ENCODE assay signal across 1 cellular context in the genomic region with DNA sequence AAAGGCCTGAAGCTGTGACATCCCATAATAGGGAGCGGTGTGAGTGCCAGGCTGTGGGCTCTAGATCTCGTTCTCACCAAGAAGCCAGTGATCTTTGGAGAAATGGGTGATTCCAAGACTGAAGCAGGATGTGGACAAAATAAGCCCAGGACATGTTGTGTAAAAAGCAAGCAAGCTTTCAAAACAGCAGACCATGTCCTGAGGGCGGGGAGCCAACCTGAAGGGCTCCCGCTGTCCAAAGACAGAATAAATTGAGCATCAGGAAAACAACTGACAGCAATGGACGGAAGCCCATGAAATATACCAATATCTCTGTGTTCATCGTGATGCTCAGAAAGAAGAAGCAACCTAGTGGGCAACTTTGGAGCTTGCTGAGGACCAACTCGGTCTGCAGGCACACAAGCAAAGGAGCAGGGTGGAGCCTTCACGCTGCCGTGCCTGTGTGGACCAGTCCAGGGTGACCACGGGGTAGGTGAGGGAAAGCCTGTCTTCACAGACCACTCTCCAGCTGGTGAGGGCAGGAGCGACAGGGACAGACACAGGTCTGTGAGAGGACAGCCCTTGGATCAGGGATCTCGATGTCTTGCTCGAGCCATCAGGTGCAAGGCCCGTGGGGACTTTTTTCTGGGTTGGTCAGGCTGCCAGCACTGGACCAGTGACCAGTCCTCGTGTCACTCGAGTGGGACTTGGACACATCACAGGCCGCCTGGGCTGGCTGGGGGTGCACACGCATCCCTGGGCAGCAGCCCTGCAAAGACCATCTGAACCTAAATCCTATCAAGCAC.
TF ChIP-seq lines count a peak whose summit lies in the region.

No MANE protein-coding gene starts in this region.

TF ChIP-seq in GM12878, 131 proteins besides CTCF, POLR2A, EP300 and RAD21:
- no peak for TF ChIP-seq ZNF687 (IDR thresholded peaks at IDR 0.05)
- no peak for TF ChIP-seq SIX5 (IDR thresholded peaks at IDR 0.05; ENCODE audit: low read depth, low read length, severe bottlenecking)
- no peak for TF ChIP-seq TCF12 (IDR thresholded peaks at IDR 0.05; ENCODE audit: low read depth, low read length)
- TF ChIP-seq, protein P1, sequence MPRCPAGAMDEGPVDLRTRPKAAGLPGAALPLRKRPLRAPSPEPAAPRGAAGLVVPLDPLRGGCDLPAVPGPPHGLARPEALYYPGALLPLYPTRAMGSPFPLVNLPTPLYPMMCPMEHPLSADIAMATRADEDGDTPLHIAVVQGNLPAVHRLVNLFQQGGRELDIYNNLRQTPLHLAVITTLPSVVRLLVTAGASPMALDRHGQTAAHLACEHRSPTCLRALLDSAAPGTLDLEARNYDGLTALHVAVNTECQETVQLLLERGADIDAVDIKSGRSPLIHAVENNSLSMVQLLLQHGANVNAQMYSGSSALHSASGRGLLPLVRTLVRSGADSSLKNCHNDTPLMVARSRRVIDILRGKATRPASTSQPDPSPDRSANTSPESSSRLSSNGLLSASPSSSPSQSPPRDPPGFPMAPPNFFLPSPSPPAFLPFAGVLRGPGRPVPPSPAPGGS (IDR thresholded peaks at IDR 0.05; ENCODE audit: borderline replicate concordance, insufficient read depth, low read depth, low read length, poor library complexity, severe bottlenecking): no peak
- no peak for TF ChIP-seq KLF5 (IDR thresholded peaks at IDR 0.05; ENCODE audit: partially characterized antibody)
- TF ChIP-seq FOXM1 (IDR thresholded peaks at IDR 0.05; ENCODE audit: low read depth, low read length): no peak
- no peak for TF ChIP-seq ZNF384 (IDR thresholded peaks at IDR 0.05; ENCODE audit: borderline replicate concordance, low read depth, low read length)
- TF ChIP-seq FOS (IDR thresholded peaks at IDR 0.05; ENCODE audit: borderline replicate concordance, extremely low read depth, insufficient read length): no peak
- no peak for TF ChIP-seq SP1 (IDR thresholded peaks at IDR 0.05; ENCODE audit: low read depth, low read length)
- no peak for TF ChIP-seq PBX3 (IDR thresholded peaks at IDR 0.05; ENCODE audit: insufficient replicate concordance, low read depth, low read length)
- TF ChIP-seq HDGF (IDR thresholded peaks at IDR 0.05): no peak
- TF ChIP-seq, protein P2, sequence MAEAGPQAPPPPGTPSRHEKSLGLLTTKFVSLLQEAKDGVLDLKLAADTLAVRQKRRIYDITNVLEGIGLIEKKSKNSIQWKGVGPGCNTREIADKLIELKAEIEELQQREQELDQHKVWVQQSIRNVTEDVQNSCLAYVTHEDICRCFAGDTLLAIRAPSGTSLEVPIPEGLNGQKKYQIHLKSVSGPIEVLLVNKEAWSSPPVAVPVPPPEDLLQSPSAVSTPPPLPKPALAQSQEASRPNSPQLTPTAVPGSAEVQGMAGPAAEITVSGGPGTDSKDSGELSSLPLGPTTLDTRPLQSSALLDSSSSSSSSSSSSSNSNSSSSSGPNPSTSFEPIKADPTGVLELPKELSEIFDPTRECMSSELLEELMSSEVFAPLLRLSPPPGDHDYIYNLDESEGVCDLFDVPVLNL (IDR thresholded peaks at IDR 0.05; ENCODE audit: low read depth, low read length): no peak
- TF ChIP-seq HDAC2 (IDR thresholded peaks at IDR 0.05): no peak
- TF ChIP-seq, protein P3, sequence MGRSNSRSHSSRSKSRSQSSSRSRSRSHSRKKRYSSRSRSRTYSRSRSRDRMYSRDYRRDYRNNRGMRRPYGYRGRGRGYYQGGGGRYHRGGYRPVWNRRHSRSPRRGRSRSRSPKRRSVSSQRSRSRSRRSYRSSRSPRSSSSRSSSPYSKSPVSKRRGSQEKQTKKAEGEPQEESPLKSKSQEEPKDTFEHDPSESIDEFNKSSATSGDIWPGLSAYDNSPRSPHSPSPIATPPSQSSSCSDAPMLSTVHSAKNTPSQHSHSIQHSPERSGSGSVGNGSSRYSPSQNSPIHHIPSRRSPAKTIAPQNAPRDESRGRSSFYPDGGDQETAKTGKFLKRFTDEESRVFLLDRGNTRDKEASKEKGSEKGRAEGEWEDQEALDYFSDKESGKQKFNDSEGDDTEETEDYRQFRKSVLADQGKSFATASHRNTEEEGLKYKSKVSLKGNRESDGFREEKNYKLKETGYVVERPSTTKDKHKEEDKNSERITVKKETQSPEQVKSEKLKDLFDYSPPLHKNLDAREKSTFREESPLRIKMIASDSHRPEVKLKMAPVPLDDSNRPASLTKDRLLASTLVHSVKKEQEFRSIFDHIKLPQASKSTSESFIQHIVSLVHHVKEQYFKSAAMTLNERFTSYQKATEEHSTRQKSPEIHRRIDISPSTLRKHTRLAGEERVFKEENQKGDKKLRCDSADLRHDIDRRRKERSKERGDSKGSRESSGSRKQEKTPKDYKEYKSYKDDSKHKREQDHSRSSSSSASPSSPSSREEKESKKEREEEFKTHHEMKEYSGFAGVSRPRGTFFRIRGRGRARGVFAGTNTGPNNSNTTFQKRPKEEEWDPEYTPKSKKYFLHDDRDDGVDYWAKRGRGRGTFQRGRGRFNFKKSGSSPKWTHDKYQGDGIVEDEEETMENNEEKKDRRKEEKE (IDR thresholded peaks at IDR 0.05): no peak
- no peak for TF ChIP-seq RBBP5 (conservative IDR thresholded peaks at IDR 0.05)
